Comparison of ENCODE assay signal across 8 cellular contexts in genomic region chr2:69581774-69582581, GRCh38.
DNase-seq lines count a peak whose midpoint lies in the region; ATAC-seq, FAIRE-seq and TF ChIP-seq lines count a peak whose summit lies in the region.

No MANE protein-coding gene starts in this region.

- no peak for FAIRE-seq in astrocyte (lab: Jason Lieb, UNC)

- H3K27me3 ChIP-seq in Loucy (ENCODE audit: insufficient read depth, low read length, poor library complexity, severe bottlenecking): no peaks in the 10 kb centered on the region
- no peaks in the 10 kb centered on the region for H3K27me3 ChIP-seq in astrocyte (ENCODE audit: insufficient read depth, low read length)
- H3K27me3 ChIP-seq in H7 (ENCODE audit: control insufficient read depth, insufficient read depth, low read length): no peaks in the 10 kb centered on the region

- H3K79me2 ChIP-seq in Loucy (ENCODE audit: insufficient read depth, low read length) (peaks cover 95% of the 10 kb centered on the region), astrocyte (ENCODE audit: insufficient read depth, low read length) (peaks cover 90% of the 10 kb centered on the region)

- peak overlapping the region; percentile 17 for H3K27ac ChIP-seq in astrocyte (ENCODE audit: low read depth, low read length)

- TF ChIP-seq CTCF in Loucy (conservative IDR thresholded peaks at IDR 0.05; ENCODE audit: low read length) (no peak), astrocyte (IDR thresholded peaks at IDR 0.05; ENCODE audit: insufficient read depth, low read depth, low read length) (no peak), mesothelial cell of epicardium (IDR thresholded peaks at IDR 0.05; ENCODE audit: unreplicated experiment) (no peak)

- H3K9me2 ChIP-seq in Loucy (replicated peaks; ENCODE audit: low read depth, low read length): no peaks in the 10 kb centered on the region

- peak overlapping the region; percentile 70 for H3K4me3 ChIP-seq in Loucy (ENCODE audit: low read length, poor library complexity, severe bottlenecking)
- no peak overlapping the region for H3K4me3 ChIP-seq in astrocyte (ENCODE audit: insufficient read depth, low read depth, low read length)
- no peak overlapping the region for H3K4me3 ChIP-seq in H7 (ENCODE audit: insufficient read depth, low read depth, low read length)

- H2AFZ ChIP-seq in Loucy (ENCODE audit: low read length) (no peak overlapping the region), astrocyte (ENCODE audit: low read depth, low read length) (no peak overlapping the region)

- H3K36me3 ChIP-seq in Loucy (ENCODE audit: insufficient read depth, low read length) (no peaks in the 10 kb centered on the region), astrocyte (ENCODE audit: insufficient read depth, low read length) (no peaks in the 10 kb centered on the region), H7 (replicated peaks; ENCODE audit: control insufficient read depth, insufficient read depth, low read length) (no peaks in the 10 kb centered on the region)

- H3K9me3 Mint-ChIP-seq in astrocyte (ENCODE audit: unreplicated experiment) (no peaks in the 10 kb centered on the region), mesothelial cell of epicardium (no peaks in the 10 kb centered on the region)

- peak overlapping the region; percentile 94 for H3K4me2 ChIP-seq in Loucy (ENCODE audit: low read depth, low read length, poor library complexity, severe bottlenecking)
- peak overlapping the region; percentile 31 for H3K4me2 ChIP-seq in astrocyte (ENCODE audit: low read length)

- H3K4me1 Mint-ChIP-seq in astrocyte (ENCODE audit: low read depth, unreplicated experiment): peaks cover 71% of the 10 kb centered on the region
- H3K4me1 Mint-ChIP-seq in mesothelial cell of epicardium: peaks cover 35% of the 10 kb centered on the region

- ATAC-seq in HG03565 (IDR thresholded peaks at IDR 0.05; ENCODE audit: unreplicated experiment): no peak

- H3K4me3 Mint-ChIP-seq in astrocyte (ENCODE audit: unreplicated experiment) (peak overlapping the region; percentile 45), mesothelial cell of epicardium (no peak overlapping the region)

- no peaks in the 10 kb centered on the region for H3F3A ChIP-seq in Loucy (ENCODE audit: low read depth)

- DNase-seq in EH (ENCODE audit: low read depth) (peak; percentile 68), astrocyte (ENCODE audit: low read depth) (peak; percentile 75), mesothelial cell of epicardium (ENCODE audit: low spot score in 2 of 2, unreplicated experiment in 2 of 2) (no peak), NCI-H2196 treated with DMSO at 0.1 percent for 48 hours (lab: John Stamatoyannopoulos, UW; ENCODE audit: unreplicated experiment) (no peak), H7 (no peak), NCI-H146 (lab: John Stamatoyannopoulos, UW) (no peak)

- H3K27me3 Mint-ChIP-seq in astrocyte (ENCODE audit: low read depth, unreplicated experiment): no peaks in the 10 kb centered on the region
- H3K27me3 Mint-ChIP-seq in mesothelial cell of epicardium (ENCODE audit: low read depth): no peaks in the 10 kb centered on the region

- H4K20me1 ChIP-seq in Loucy (ENCODE audit: insufficient read depth, low read length, poor library complexity, severe bottlenecking) (no peaks in the 10 kb centered on the region), astrocyte (ENCODE audit: insufficient read depth, low read length) (peaks cover 91% of the 10 kb centered on the region)

- H3K27ac Mint-ChIP-seq in astrocyte (ENCODE audit: unreplicated experiment) (peak overlapping the region; percentile 88), mesothelial cell of epicardium (peak overlapping the region; percentile 86)

- H3K36me3 Mint-ChIP-seq in astrocyte (ENCODE audit: low read depth, unreplicated experiment) (peaks cover 10% of the 10 kb centered on the region), mesothelial cell of epicardium (no peaks in the 10 kb centered on the region)

- H3K4me1 ChIP-seq in Loucy (ENCODE audit: insufficient read depth, low read length, poor library complexity, severe bottlenecking): peaks cover 77% of the 10 kb centered on the region
- H3K4me1 ChIP-seq in astrocyte (ENCODE audit: insufficient read depth, low read length): peaks cover 29% of the 10 kb centered on the region

- H3K9me3 ChIP-seq in Loucy (ENCODE audit: insufficient read depth, low read depth, low read length): no peaks in the 10 kb centered on the region
- no peaks in the 10 kb centered on the region for H3K9me3 ChIP-seq in astrocyte (ENCODE audit: insufficient read depth, low read depth, low read length)

- H3K9ac ChIP-seq in Loucy (ENCODE audit: low read depth, low read length, poor library complexity, severe bottlenecking) (peak overlapping the region; percentile 71), astrocyte (ENCODE audit: low read length) (peak overlapping the region; percentile 19)

Comparison
In these comparisons a context has a peak if more than half of its experiments do, and no peak if none do; other contexts are left out.
1. DNase-seq: peak in EH (single experiment) and astrocyte (single experiment); none in mesothelial cell of epicardium (0 of 2), NCI-H2196 treated with DMSO at 0.1 percent for 48 hours (single experiment), H7 (single experiment) and NCI-H146 (single experiment).